In the genomic region with DNA sequence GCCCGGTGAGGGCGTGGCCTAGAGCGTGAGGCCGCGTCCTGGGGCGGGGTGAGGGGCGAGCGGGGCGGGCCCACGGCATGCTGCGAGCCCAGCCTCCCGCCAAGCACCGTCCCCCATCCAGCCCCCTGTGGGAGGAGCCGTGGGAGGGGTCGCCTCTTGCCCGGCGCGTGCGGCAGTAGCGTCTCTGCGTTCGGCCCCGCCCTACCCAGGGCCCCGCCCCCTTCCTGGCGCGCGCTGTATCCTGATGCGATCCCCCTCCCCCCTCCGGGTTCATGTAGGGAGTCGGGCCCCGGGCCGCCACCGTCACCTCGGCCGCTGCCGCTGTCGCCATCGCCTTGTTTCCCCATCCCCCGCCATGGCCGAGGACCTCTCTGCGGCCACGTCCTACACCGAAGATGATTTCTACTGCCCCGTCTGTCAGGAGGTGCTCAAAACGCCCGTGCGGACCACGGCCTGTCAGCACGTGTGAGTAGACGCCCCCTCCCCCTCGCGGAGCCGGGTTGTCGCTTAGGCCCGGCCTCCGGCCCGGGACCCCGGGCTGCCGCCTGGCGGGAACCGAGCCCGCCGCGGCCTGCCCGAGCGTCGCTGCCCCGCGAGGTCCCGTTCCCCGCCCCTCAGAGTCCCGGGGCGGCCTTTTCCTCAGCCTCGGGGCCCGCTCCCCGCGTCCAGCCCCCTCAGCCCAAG, we compare ENCODE assay signal across 8 cellular contexts. TPM values are rescaled to one million over a fixed set of nuclear protein-coding genes. Genes with fewer than 3 reads are reported as not detected.
DNase-seq lines count a peak whose midpoint lies in the region; ATAC-seq lines count a peak whose summit lies in the region.

No MANE protein-coding gene starts in this region.

- peak overlapping the region; percentile 56 for H3K4ac ChIP-seq in mesendoderm (ENCODE audit: low read depth, low read length)

- H3K23ac ChIP-seq in mesendoderm (ENCODE audit: low read length) = no peak overlapping the region

- H3K4me1 Mint-ChIP-seq in effector memory CD8-positive, alpha-beta T cell (ENCODE audit: low read depth in 2 of 2) = peaks cover 28 to 44% of the 10 kb centered on the region in 2 donors

- H4K8ac ChIP-seq in mesendoderm (ENCODE audit: low read depth, low read length) = no peak overlapping the region

- peak overlapping the region; percentile 99 for H3K56ac ChIP-seq in mesendoderm (ENCODE audit: low read length)

- peak; percentile 96 for DNase-seq in COLO829 (ENCODE audit: low spot score)
- peak; percentile 92 for DNase-seq in HT-29 (ENCODE audit: low spot score)
- peak; percentile 98 for DNase-seq in NK-92 treated with Interleukin-12 subunit alpha and Interleukin-12 subunit beta, amount 100 ng/mL, for 24 hours (lab: John Stamatoyannopoulos, UW)
- DNase-seq in activated CD8-positive, alpha-beta memory T cell treated with anti-CD3 and anti-CD28 coated beads for 48 hours (ENCODE audit: low read depth in 2 of 3, low spot score in 2 of 3) = peak; percentile 95 to 99 (median 95)
- peak; percentile 99 for DNase-seq in effector memory CD8-positive, alpha-beta T cell
- peak; percentile 98 for DNase-seq in mesendoderm
- peak; percentile 100 for DNase-seq in stimulated activated CD8-positive, alpha-beta memory T cell treated with anti-CD3 and anti-CD28 coated beads, Interleukin-12 subunit alpha, Interleukin-12 subunit beta, amount 100 ng/mL, for 4 hours (ENCODE audit: low read depth)

- no peak overlapping the region for H2AK5ac ChIP-seq in mesendoderm (ENCODE audit: low read length)

- peaks cover 47% of the 10 kb centered on the region for H3K36me3 Mint-ChIP-seq in effector memory CD8-positive, alpha-beta T cell (ENCODE audit: insufficient read depth)

- peak overlapping the region; percentile 63 for H3K4me3 ChIP-seq in mesendoderm (ENCODE audit: low read length)

- H3K79me1 ChIP-seq in mesendoderm (ENCODE audit: low read length) = peaks cover 9% of the 10 kb centered on the region

- WGBS in mesendoderm (ENCODE audit: extremely low coverage, insufficient coverage, low lambda C conversion rate) = no CpG with 5 or more reads among the region's 77 CpGs

- peak overlapping the region; percentile 86 for H3K27ac ChIP-seq in mesendoderm (ENCODE audit: low read depth, low read length)

- H3K4me3 Mint-ChIP-seq in effector memory CD8-positive, alpha-beta T cell = peak overlapping the region; percentile 98 to 99

- peak; percentile 80 for ATAC-seq in GM21360 (IDR thresholded peaks at IDR 0.05; ENCODE audit: unreplicated experiment)
- peak; percentile 83 for ATAC-seq in effector memory CD8-positive, alpha-beta T cell (replicated peaks)

- H3K36me3 ChIP-seq in mesendoderm (ENCODE audit: control insufficient read depth, insufficient read depth, low read length) = peaks cover 1% of the 10 kb centered on the region

- H3K27me3 ChIP-seq in mesendoderm (ENCODE audit: insufficient read depth, low read length, poor library complexity) = no peaks in the 10 kb centered on the region

- no peaks in the 10 kb centered on the region for H3K27me3 Mint-ChIP-seq in effector memory CD8-positive, alpha-beta T cell

- peak overlapping the region; percentile 51 for H3K4me2 ChIP-seq in mesendoderm (ENCODE audit: low read length)

- H3K27ac Mint-ChIP-seq in effector memory CD8-positive, alpha-beta T cell = peak overlapping the region; percentile 96 to 98

- peaks cover 3% of the 10 kb centered on the region for H3K4me1 ChIP-seq in mesendoderm (ENCODE audit: control insufficient read depth, low read depth, low read length)

- peak overlapping the region; percentile 97 for H3K9ac ChIP-seq in mesendoderm (ENCODE audit: low read length)

- H4K5ac ChIP-seq in mesendoderm (ENCODE audit: low read length) = no peak overlapping the region

- H3K9me3 Mint-ChIP-seq in effector memory CD8-positive, alpha-beta T cell = no peaks in the 10 kb centered on the region

- H3K18ac ChIP-seq in mesendoderm (ENCODE audit: low read length) = peak overlapping the region; percentile 96

- no peak overlapping the region for H2BK15ac ChIP-seq in mesendoderm (replicated peaks; ENCODE audit: low read depth)

- H3K79me2 ChIP-seq in mesendoderm (ENCODE audit: control insufficient read depth, insufficient read depth, low read length) = peaks cover 38% of the 10 kb centered on the region

- H2BK120ac ChIP-seq in mesendoderm (ENCODE audit: low read depth, low read length) = no peak overlapping the region

- H2BK5ac ChIP-seq in mesendoderm (ENCODE audit: low read length) = peak overlapping the region; percentile 91

RNA-seq across cellular contexts. Expression of gene RNF138, which starts 0.9 kb away (rescaled TPM):
- 30.8 and 43.0 TPM in 2 replicates for total RNA-seq in HT-29 (2014; rRNA removed; shearing (Covaris generic))
- polyA plus RNA-seq in mesendoderm (2013, experiment 1 of 2) = 57.7 TPM
- polyA plus RNA-seq in mesendoderm (2013, experiment 2 of 2) = 57.6 TPM

Comparison
In these comparisons a context has a peak if more than half of its experiments do, and no peak if none do; other contexts are left out.
1. Peak in every context shown above with its lines: DNase-seq, ATAC-seq, H3K4me3 ChIP-seq and H3K27ac ChIP-seq.